ENCODE assay signal across 12 cellular contexts in the genomic region with DNA sequence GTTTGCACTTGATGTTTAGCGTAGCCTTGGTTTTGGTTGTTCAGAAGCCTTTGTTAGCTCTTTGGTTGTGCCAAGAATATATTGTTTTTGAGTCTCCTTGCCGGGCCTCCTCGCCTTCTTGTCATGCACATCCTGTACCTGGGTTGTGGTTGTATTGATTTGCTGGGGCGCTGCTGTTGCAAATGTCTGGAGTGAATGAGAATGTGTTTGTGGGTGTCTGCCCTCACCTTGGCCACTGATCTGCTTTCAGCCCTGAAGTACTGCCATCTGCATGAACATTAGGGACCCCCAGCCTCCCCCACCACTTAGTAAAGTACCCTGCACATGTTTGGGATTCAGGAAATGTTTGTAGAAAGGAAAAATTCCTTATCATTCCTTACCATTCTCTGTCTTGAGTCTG. TPM values are rescaled to one million over a fixed set of nuclear protein-coding genes. Genes with fewer than 3 reads are reported as not detected.
DNase-seq lines count a peak whose midpoint lies in the region; ATAC-seq, FAIRE-seq and TF ChIP-seq lines count a peak whose summit lies in the region.
"Had no signal": no experiment of that assay in that cellular context is flagged by ENCODE, and none has a peak within 500 bp of the region (broad histone marks: within the 10 kb centered on the region; RNA-seq: fewer than 3 reads in every experiment).

No MANE protein-coding gene starts in this region.

- H3K36me3 ChIP-seq in RWPE2 (ENCODE audit: low read depth) = no peaks in the 10 kb centered on the region
- H3K36me3 ChIP-seq in colonic mucosa = no peaks in the 10 kb centered on the region

- no peaks in the 10 kb centered on the region for H3K9me3 Mint-ChIP-seq in activated CD8-positive, alpha-beta memory T cell treated with anti-CD3 and anti-CD28 coated beads, Interleukin-2, amount 10 ng/mL, durations not matched to agents 7 days and 5 days (ENCODE audit: low read depth)

- H3K27me3 ChIP-seq in RWPE2 (ENCODE audit: insufficient read depth, poor library complexity, severe bottlenecking) = no peaks in the 10 kb centered on the region
- no peaks in the 10 kb centered on the region for H3K27me3 ChIP-seq in colonic mucosa

- TF ChIP-seq CTCF in RWPE2 (IDR thresholded peaks at IDR 0.05; ENCODE audit: poor library complexity, severe bottlenecking) (no peak), colonic mucosa (IDR thresholded peaks at IDR 0.05) (no peak), D721Med (IDR thresholded peaks at IDR 0.05; ENCODE audit: insufficient read depth, missing control alignments) (no peak)

- peaks cover 48% of the 10 kb centered on the region for H3K36me3 Mint-ChIP-seq in activated CD8-positive, alpha-beta memory T cell treated with anti-CD3 and anti-CD28 coated beads, Interleukin-2, amount 10 ng/mL, durations not matched to agents 7 days and 5 days

- no peak overlapping the region for H3K4me3 ChIP-seq in RWPE2 (ENCODE audit: severe bottlenecking)
- H3K4me3 ChIP-seq in colonic mucosa = no peak overlapping the region

- no peaks in the 10 kb centered on the region for H3K9me3 ChIP-seq in RWPE2 (ENCODE audit: severe bottlenecking)
- no peaks in the 10 kb centered on the region for H3K9me3 ChIP-seq in colonic mucosa

- peaks cover 89% of the 10 kb centered on the region for H3K4me1 Mint-ChIP-seq in activated CD8-positive, alpha-beta memory T cell treated with anti-CD3 and anti-CD28 coated beads, Interleukin-2, amount 10 ng/mL, durations not matched to agents 7 days and 5 days

- H3K4me1 ChIP-seq in RWPE2 (ENCODE audit: insufficient read depth, poor library complexity, severe bottlenecking) (peaks cover 14% of the 10 kb centered on the region), colonic mucosa (no peaks in the 10 kb centered on the region)

- ATAC-seq in RWPE2 (ENCODE audit: low read depth) = peak; percentile 37; the same call in 1 of the 3 replicates
- ATAC-seq in activated CD8-positive, alpha-beta memory T cell treated with anti-CD3 and anti-CD28 coated beads, Interleukin-2, amount 10 ng/mL, durations not matched to agents 7 days and 5 days = peak; percentile 40
- ATAC-seq: left colon had no signal

- peak overlapping the region; percentile 21 for H3K27ac ChIP-seq in RWPE2 (ENCODE audit: poor library complexity, severe bottlenecking)
- peak overlapping the region; percentile 9 for H3K27ac ChIP-seq in colonic mucosa

- no peak for DNase-seq in RWPE2 (ENCODE audit: low spot score)
- peak; percentile 90 for DNase-seq in activated CD8-positive, alpha-beta memory T cell treated with anti-CD3 and anti-CD28 coated beads, Interleukin-2, amount 10 ng/mL, durations not matched to agents 7 days and 5 days
- DNase-seq in colonic mucosa = no peak
- DNase-seq in stimulated activated naive CD4-positive, alpha-beta T cell (lab: John Stamatoyannopoulos, UW) = peak; percentile 52 to 95 (median 83)
- no peak for DNase-seq in NCI-H1048 (lab: John Stamatoyannopoulos, UW)
- DNase-seq in NOMO-1 (lab: John Stamatoyannopoulos, UW; ENCODE audit: unreplicated experiment in 2 of 2) = no peak
- DNase-seq in D721Med (ENCODE audit: insufficient read length, low spot score) = no peak
- no peak for DNase-seq in NCI-H128 (lab: John Stamatoyannopoulos, UW; ENCODE audit: unreplicated experiment)
- DNase-seq: foreskin fibroblast, left colon, NCI-H1694 treated with DMSO at 0.1 percent for 48 hours had no signal

- intact Hi-C loops in colonic mucosa (cut with DNase I) = no loop called here

- H3K9ac ChIP-seq in colonic mucosa (ENCODE audit: low read depth in 2 of 2, low read length in 2 of 2) = no peak overlapping the region

- H3K27ac Mint-ChIP-seq in activated CD8-positive, alpha-beta memory T cell treated with anti-CD3 and anti-CD28 coated beads, Interleukin-2, amount 10 ng/mL, durations not matched to agents 7 days and 5 days = peak overlapping the region; percentile 94

- H3K4me3 Mint-ChIP-seq in activated CD8-positive, alpha-beta memory T cell treated with anti-CD3 and anti-CD28 coated beads, Interleukin-2, amount 10 ng/mL, durations not matched to agents 7 days and 5 days = peak overlapping the region; percentile 52

- CTCF ChIA-PET in activated CD8-positive, alpha-beta memory T cell treated with anti-CD3 and anti-CD28 coated beads, Interleukin-2, amount 10 ng/mL, durations not matched to agents 7 days and 5 days (lab: Charles Lee) = interaction anchor here (0.6 to 2.7 kb wide), 7 partner anchors 8 to 51 kb away, joined by 3 to 14 read pairs (median 4); no protein-coding TSS in a partner anchor

- no peaks in the 10 kb centered on the region for H3K27me3 Mint-ChIP-seq in activated CD8-positive, alpha-beta memory T cell treated with anti-CD3 and anti-CD28 coated beads, Interleukin-2, amount 10 ng/mL, durations not matched to agents 7 days and 5 days

- no peak for FAIRE-seq in D721Med (lab: Jason Lieb, UNC)

RNA-seq across cellular contexts. Expression of gene PRKCH, which starts 16.5 kb away (rescaled TPM):
- total RNA-seq in activated CD8-positive, alpha-beta memory T cell treated with anti-CD3 and anti-CD28 coated beads, Interleukin-2, amount 10 ng/mL, durations not matched to agents 7 days and 5 days = 100 to 1,000 TPM; 304 to 312 TPM
- total RNA-seq in colonic mucosa = 10 to 100 TPM; 11.4 to 11.5 TPM

RNA-seq across cellular contexts. Expression of gene TMEM30B, which starts 56.8 kb away (rescaled TPM):
- 1 to 10 TPM in 1 of 2 experiments, under 1 TPM in 1; 0.70 to 1.3 TPM for total RNA-seq in activated CD8-positive, alpha-beta memory T cell treated with anti-CD3 and anti-CD28 coated beads, Interleukin-2, amount 10 ng/mL, durations not matched to agents 7 days and 5 days
- total RNA-seq in colonic mucosa = 10 to 100 TPM; 68.2 to 77.1 TPM
- total RNA-seq: OCI-LY7 had no signal

Comparison
In these comparisons a context has a peak if more than half of its experiments do, and no peak if none do; other contexts are left out.
1. DNase-seq: peak in activated CD8-positive, alpha-beta memory T cell treated with anti-CD3 and anti-CD28 coated beads, Interleukin-2, amount 10 ng/mL, durations not matched to agents 7 days and 5 days (single experiment) and stimulated activated naive CD4-positive, alpha-beta T cell (6 of 6); none in RWPE2 (single experiment), colonic mucosa (single experiment), NCI-H1048 (single experiment), NOMO-1 (0 of 2), D721Med (single experiment) and NCI-H128 (single experiment).
2. RNA of gene PRKCH, which starts 16.5 kb away (total RNA-seq): 304 to 312 TPM in activated CD8-positive, alpha-beta memory T cell treated with anti-CD3 and anti-CD28 coated beads, Interleukin-2, amount 10 ng/mL, durations not matched to agents 7 days and 5 days; 11.4 to 11.5 TPM in colonic mucosa; every median in the first group is over 10 times any median in the second.
3. RNA of gene TMEM30B, which starts 56.8 kb away (total RNA-seq): 68.2 to 77.1 TPM in colonic mucosa; 0.70 to 1.3 TPM in activated CD8-positive, alpha-beta memory T cell treated with anti-CD3 and anti-CD28 coated beads, Interleukin-2, amount 10 ng/mL, durations not matched to agents 7 days and 5 days; every median in the first group is over 10 times any median in the second.